Comparison of ENCODE assay signal across 37 cellular contexts in the genomic region with DNA sequence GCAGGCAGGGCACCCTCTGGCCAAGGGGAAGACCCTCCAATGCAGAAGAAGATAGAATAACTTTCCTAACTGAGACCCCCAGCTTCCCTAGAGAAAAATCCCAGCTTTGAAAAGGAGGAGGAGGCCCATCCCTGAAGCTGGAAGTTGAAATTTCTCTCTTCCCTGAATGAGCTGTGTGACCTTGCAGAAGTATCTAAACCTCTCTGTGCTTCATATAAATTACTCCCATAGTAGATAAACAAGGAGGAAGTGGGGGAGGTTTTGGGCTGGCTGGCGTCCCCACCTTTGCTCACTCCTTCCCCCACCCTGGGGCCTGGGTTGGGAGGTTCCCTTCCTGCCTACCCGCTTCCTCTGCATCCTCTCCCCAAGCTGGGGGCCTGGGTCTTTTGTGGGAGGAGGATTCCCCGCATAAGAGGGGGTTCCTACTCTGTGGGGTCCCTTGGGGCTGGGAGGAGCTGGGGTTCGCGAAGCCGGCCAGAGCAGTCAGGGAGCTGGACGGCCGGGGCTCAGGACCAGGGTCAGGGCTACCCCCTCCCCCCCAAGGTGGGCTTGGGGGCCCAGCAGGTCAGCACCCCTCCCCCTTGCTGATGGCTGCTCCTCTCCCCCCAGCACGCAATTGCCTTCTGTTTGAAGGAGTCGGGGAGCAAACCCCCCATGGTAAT. TPM values are rescaled to one million over a fixed set of nuclear protein-coding genes. Genes with fewer than 3 reads are reported as not detected.
"Had no signal": no experiment of that assay in that cellular context is flagged by ENCODE, and none has a peak within 500 bp of the region (broad histone marks: within the 10 kb centered on the region; RNA-seq: fewer than 3 reads in every experiment).

No MANE protein-coding gene starts in this region.

- FAIRE-seq: endometrium, endothelial cell of umbilical vein had no signal

- H3K27me3 Mint-ChIP-seq: brain had no signal

- H3K27me3 ChIP-seq: breast epithelium, cardiac muscle cell, colonic mucosa had no signal

- ATAC-seq: activated CD4-positive, alpha-beta T cell treated with anti-CD3 and anti-CD28 coated beads for 36 hours; activated CD8-positive, alpha-beta T cell treated with anti-CD3 and anti-CD28 coated beads, Interleukin-2, amount 10 ng/mL, durations not matched to agents 7 days and 5 days; activated naive CD4-positive, alpha-beta T cell treated with anti-CD3 and anti-CD28 coated beads, Interleukin-2, amount 50 U/mL, for 72 hours; activated T-cell treated with anti-CD3 and anti-CD28 coated beads, Interleukin-2, amount 50 U/mL, for 72 hours; gastroesophageal sphincter; heart right ventricle had no signal

- H3K9me3 Mint-ChIP-seq: activated CD4-positive, alpha-beta memory T cell treated with anti-CD3 and anti-CD28 coated beads for 36 hours; activated CD4-positive, alpha-beta T cell treated with anti-CD3 and anti-CD28 coated beads, Interleukin-2, amount 10 ng/mL, durations not matched to agents 24 days and 14 days; activated naive CD4-positive, alpha-beta T cell treated with anti-CD3 and anti-CD28 coated beads, Interleukin-2, amount 10 ng/mL, durations not matched to agents 7 days and 5 days; activated naive CD4-positive, alpha-beta T cell treated with anti-CD3 and anti-CD28 coated beads, Interleukin-2, amount 50 U/mL, for 72 hours; activated naive CD8-positive, alpha-beta T cell treated with anti-CD3 and anti-CD28 coated beads, Interleukin-2, amount 10 ng/mL, durations not matched to agents 7 days and 5 days; activated T-cell treated with anti-CD3 and anti-CD28 coated beads, Interleukin-2, amount 50 U/mL, for 24 hours; activated T-cell treated with anti-CD3 and anti-CD28 coated beads, Interleukin-2, amount 50 U/mL, for 72 hours; brain had no signal

- H3K36me3 Mint-ChIP-seq: activated CD4-positive, alpha-beta memory T cell treated with anti-CD3 and anti-CD28 coated beads for 36 hours; activated naive CD4-positive, alpha-beta T cell treated with anti-CD3 and anti-CD28 coated beads, Interleukin-2, amount 10 ng/mL, durations not matched to agents 7 days and 5 days; activated naive CD4-positive, alpha-beta T cell treated with anti-CD3 and anti-CD28 coated beads, Interleukin-2, amount 50 U/mL, for 72 hours; activated naive CD8-positive, alpha-beta T cell treated with anti-CD3 and anti-CD28 coated beads, Interleukin-2, amount 10 ng/mL, durations not matched to agents 7 days and 5 days had no signal

- H3K9me3 ChIP-seq: ascending aorta, breast epithelium, colonic mucosa, esophagus squamous epithelium, gastroesophageal sphincter, heart right ventricle had no signal

- DNase-seq: activated CD4-positive, alpha-beta memory T cell treated with anti-CD3 and anti-CD28 coated beads for 36 hours; activated CD4-positive, alpha-beta T cell treated with anti-CD3 and anti-CD28 coated beads for 36 hours; activated CD4-positive, alpha-beta T cell treated with anti-CD3 and anti-CD28 coated beads, Interleukin-2, amount 10 ng/mL, durations not matched to agents 24 days and 14 days; activated CD4-positive, CD25-positive, alpha-beta regulatory T cell; activated CD4-positive, CD25-positive, alpha-beta regulatory T cell treated with anti-CD3 and anti-CD28 coated beads, Interleukin-2, amount 50 U/mL, for 72 hours; activated CD8-positive, alpha-beta memory T cell treated with anti-CD3 and anti-CD28 coated beads, Interleukin-2, amount 50 U/mL, for 48 hours; activated CD8-positive, alpha-beta T cell treated with anti-CD3 and anti-CD28 coated beads, Interleukin-2, amount 10 ng/mL, durations not matched to agents 7 days and 5 days; activated gamma-delta T cell; activated naive CD4-positive, alpha-beta T cell; activated naive CD4-positive, alpha-beta T cell treated with anti-CD3 and anti-CD28 coated beads, Interleukin-2, amount 10 ng/mL, durations not matched to agents 7 days and 5 days; activated naive CD8-positive, alpha-beta T cell treated with anti-CD3 and anti-CD28 coated beads, Interleukin-2, amount 10 ng/mL, durations not matched to agents 7 days and 5 days; activated T-cell treated with anti-CD3 and anti-CD28 coated beads for 4 hours; activated T-cell treated with anti-CD3 and anti-CD28 coated beads, Interleukin-2, amount 50 U/mL, for 24 hours; activated T-cell treated with anti-CD3 and anti-CD28 coated beads, Interleukin-2, amount 50 U/mL, for 72 hours; central memory CD4-positive, alpha-beta T cell; cerebellar nuclear complex; colonic mucosa; effector CD8-positive, alpha-beta T cell; esophagus squamous epithelium; foreskin melanocyte; heart right ventricle; T-helper 1 cell; T-helper 2 cell had no signal

- H3K27ac Mint-ChIP-seq: activated CD4-positive, alpha-beta memory T cell treated with anti-CD3 and anti-CD28 coated beads for 36 hours; activated CD4-positive, alpha-beta T cell treated with anti-CD3 and anti-CD28 coated beads for 36 hours; activated CD4-positive, alpha-beta T cell treated with anti-CD3 and anti-CD28 coated beads, Interleukin-2, amount 10 ng/mL, durations not matched to agents 24 days and 14 days; activated CD8-positive, alpha-beta T cell treated with anti-CD3 and anti-CD28 coated beads, Interleukin-2, amount 10 ng/mL, durations not matched to agents 7 days and 5 days; activated naive CD4-positive, alpha-beta T cell treated with anti-CD3 and anti-CD28 coated beads, Interleukin-2, amount 10 ng/mL, durations not matched to agents 7 days and 5 days; activated naive CD4-positive, alpha-beta T cell treated with anti-CD3 and anti-CD28 coated beads, Interleukin-2, amount 50 U/mL, for 72 hours; activated naive CD8-positive, alpha-beta T cell treated with anti-CD3 and anti-CD28 coated beads, Interleukin-2, amount 10 ng/mL, durations not matched to agents 7 days and 5 days; activated T-cell treated with anti-CD3 and anti-CD28 coated beads, Interleukin-2, amount 50 U/mL, for 24 hours; activated T-cell treated with anti-CD3 and anti-CD28 coated beads, Interleukin-2, amount 50 U/mL, for 72 hours; brain had no signal

- H3K4me3 ChIP-seq: ascending aorta, breast epithelium, cardiac muscle cell, colonic mucosa, esophagus squamous epithelium, gastroesophageal sphincter, heart right ventricle had no signal

- H3K36me3 ChIP-seq: ascending aorta, breast epithelium, cardiac muscle cell, colonic mucosa, gastroesophageal sphincter, heart right ventricle had no signal

- H3K4me1 Mint-ChIP-seq: activated CD4-positive, alpha-beta T cell treated with anti-CD3 and anti-CD28 coated beads for 36 hours; brain had no signal

- H3K4me3 Mint-ChIP-seq: activated CD4-positive, alpha-beta memory T cell treated with anti-CD3 and anti-CD28 coated beads for 36 hours; activated CD4-positive, alpha-beta T cell treated with anti-CD3 and anti-CD28 coated beads for 36 hours; activated CD4-positive, alpha-beta T cell treated with anti-CD3 and anti-CD28 coated beads, Interleukin-2, amount 10 ng/mL, durations not matched to agents 24 days and 14 days; activated CD8-positive, alpha-beta T cell treated with anti-CD3 and anti-CD28 coated beads, Interleukin-2, amount 10 ng/mL, durations not matched to agents 7 days and 5 days; activated naive CD4-positive, alpha-beta T cell treated with anti-CD3 and anti-CD28 coated beads, Interleukin-2, amount 10 ng/mL, durations not matched to agents 7 days and 5 days; activated naive CD8-positive, alpha-beta T cell treated with anti-CD3 and anti-CD28 coated beads, Interleukin-2, amount 10 ng/mL, durations not matched to agents 7 days and 5 days; activated T-cell treated with anti-CD3 and anti-CD28 coated beads, Interleukin-2, amount 50 U/mL, for 24 hours; activated T-cell treated with anti-CD3 and anti-CD28 coated beads, Interleukin-2, amount 50 U/mL, for 72 hours; brain had no signal

- H3K4me1 ChIP-seq: ascending aorta, breast epithelium, colonic mucosa, gastroesophageal sphincter, heart right ventricle had no signal

- H3K27ac ChIP-seq: ascending aorta, breast epithelium, cardiac muscle cell, colonic mucosa, epithelial cell of prostate, esophagus squamous epithelium, gastroesophageal sphincter, heart right ventricle had no signal

RNA-seq across cellular contexts. Expression of a gene that starts 11.7 kb away (rescaled TPM):
- total RNA-seq: ascending aorta, dermis microvascular lymphatic vessel endothelial cell, fibroblast of lung, fibroblast of villous mesenchyme had no signal
- polyA plus RNA-seq: fibroblast of lung had no signal

RNA-seq across cellular contexts. Expression of a gene that starts 22.2 kb away (rescaled TPM):
- total RNA-seq: ascending aorta had no signal

RNA-seq across cellular contexts. Expression of a gene that starts 26.2 kb away (rescaled TPM):
- total RNA-seq: activated CD8-positive, alpha-beta memory T cell treated with anti-CD3 and anti-CD28 coated beads for 36 hours; ascending aorta; dermis microvascular lymphatic vessel endothelial cell; endothelial cell of umbilical vein; fibroblast of lung; gastroesophageal sphincter; glomerular endothelial cell had no signal
- polyA plus RNA-seq: endothelial cell of umbilical vein, fibroblast of lung had no signal
